ENCODE assay signal across 8 cellular contexts in genomic region chr1:54791880-54792522, GRCh38. TPM values are rescaled to one million over a fixed set of nuclear protein-coding genes. Genes with fewer than 3 reads are reported as not detected.
DNase-seq lines count a peak whose midpoint lies in the region; ATAC-seq, FAIRE-seq and TF ChIP-seq lines count a peak whose summit lies in the region.

No MANE protein-coding gene starts in this region.

- peak; percentile 74 to 94 for TF ChIP-seq RAD21 in K562 (CRISPR knock-in tag; conservative IDR thresholded peaks at IDR 0.05 in 1 of 2, IDR thresholded peaks at IDR 0.05 in 1 of 2)

- no peak overlapping the region for H2BK120ac ChIP-seq in neuronal stem cell (ENCODE audit: low read depth, low read length)

- H3K9me1 ChIP-seq in K562 (ENCODE audit: control insufficient read depth, insufficient read depth, low read length): no peaks in the 10 kb centered on the region

- TF ChIP-seq EP300 in K562 (IDR thresholded peaks at IDR 0.05; ENCODE audit: low read length): no peak

- no peak overlapping the region for H2BK15ac ChIP-seq in neuronal stem cell (ENCODE audit: low read length)

- BruUV-seq in K562 (replicated peaks; lab: Mats Ljungman, UMichigan): no TSS peak

- H2AFZ ChIP-seq in K562 (ENCODE audit: low read depth, low read length): no peak overlapping the region
- H2AFZ ChIP-seq in osteoblast (ENCODE audit: low read length): no peak overlapping the region
- no peak overlapping the region for H2AFZ ChIP-seq in neuronal stem cell (ENCODE audit: low read length)

- CTCF ChIA-PET in K562 (lab: Yijun Ruan, JAX; ENCODE audit: low intra/inter-chr PET ratio): interaction anchor here (0.6 to 1.9 kb wide), 5 partner anchors 28 to 722 kb away, joined by 3 to 13 read pairs (median 3); partner anchors contain the start of gene PARS2

- H3K79me2 ChIP-seq in K562 (ENCODE audit: control insufficient read depth, insufficient read depth, low read length) (no peaks in the 10 kb centered on the region), osteoblast (ENCODE audit: insufficient read depth, low read length) (no peaks in the 10 kb centered on the region)

- FAIRE-seq in K562 (lab: Jason Lieb, UNC): peak; percentile 94

- H3K27me3 ChIP-seq in heart right ventricle (peaks cover 0 to 34% (median 16%) of the 10 kb centered on the region in 7 donors), K562 (ENCODE audit: control insufficient read depth in 2 of 2, insufficient read depth in 2 of 2, low read length in 2 of 2) (peaks cover 0 to 29% of the 10 kb centered on the region in 2 experiments; a peak in 3 of 5 replicates), osteoblast (ENCODE audit: insufficient read depth, low read length) (peaks cover 9% of the 10 kb centered on the region), neuronal stem cell (ENCODE audit: control insufficient read depth in 3 of 3, insufficient read depth in 3 of 3, low read depth in 1 of 3, low read length in 3 of 3) (peaks cover 0 to 30% (median 0%) of the 10 kb centered on the region in 3 experiments)

- intact Hi-C loops in heart right ventricle (cut with DNase I) (loop anchor here in 1 of 10 donors (10.0 kb wide), 1 partner anchor 277 kb away; no protein-coding TSS in a partner anchor), Right ventricle myocardium superior (cut with DNase I) (no loop called here), K562 (cut with micrococcal nuclease) (loop anchor here (1.0 to 10.0 kb wide), 3 partner anchors 120 to 717 kb away; no protein-coding TSS in a partner anchor)

- no peak overlapping the region for H3K14ac ChIP-seq in neuronal stem cell (ENCODE audit: low read length)

- no peak for TF ChIP-seq POLR2A in K562 (conservative IDR thresholded peaks at IDR 0.05)

- in situ Hi-C loops in K562 (cut with MboI): loop anchor here (5.0 kb wide), 1 partner anchor 125 kb away; no protein-coding TSS in a partner anchor

- H4K20me1 ChIP-seq in K562 (replicated peaks; ENCODE audit: control insufficient read depth, insufficient read depth, low read length) (no peaks in the 10 kb centered on the region), osteoblast (ENCODE audit: insufficient read depth, low read length) (no peaks in the 10 kb centered on the region)

- no peak overlapping the region for H3K18ac ChIP-seq in neuronal stem cell (ENCODE audit: low read length)

- H3K36me3 ChIP-seq in heart right ventricle: no peaks in the 10 kb centered on the region
- no peaks in the 10 kb centered on the region for H3K36me3 ChIP-seq in K562 (ENCODE audit: control insufficient read depth, insufficient read depth, low read length)
- H3K36me3 ChIP-seq in osteoblast (ENCODE audit: insufficient read depth, low read length): no peaks in the 10 kb centered on the region
- no peaks in the 10 kb centered on the region for H3K36me3 ChIP-seq in neuronal stem cell (replicated peaks in 1 of 2; ENCODE audit: control insufficient read depth in 2 of 2, insufficient read depth in 2 of 2, low read length in 2 of 2)

- no peaks in the 10 kb centered on the region for H3K79me1 ChIP-seq in neuronal stem cell (ENCODE audit: low read depth, low read length)

- H2AK5ac ChIP-seq in neuronal stem cell (ENCODE audit: low read depth, low read length): no peak overlapping the region

- H2BK12ac ChIP-seq in neuronal stem cell (ENCODE audit: low read length): no peak overlapping the region

- 75 to 78% methylated on average over 13 of the region's 13 CpGs for WGBS in heart right ventricle, 2 donors
- 32% methylated on average over 11 of the region's 13 CpGs for WGBS in K562 (ENCODE audit: insufficient coverage, low coverage, missing lambda C conversion rate)
- no CpG with 5 or more reads among the region's 13 CpGs for WGBS in neuronal stem cell (ENCODE audit: extremely low coverage in 2 of 2, insufficient read length in 2 of 2, insufficient replicate concordance in 1 of 2), 2 donors

- H3K23ac ChIP-seq in neuronal stem cell (ENCODE audit: low read depth, low read length, poor library complexity): no peak overlapping the region

- peaks cover 0 to 12% (median 5%) of the 10 kb centered on the region in 11 donors for H3K9me3 ChIP-seq in heart right ventricle
- H3K9me3 ChIP-seq in K562 (replicated peaks; ENCODE audit: control insufficient read depth, insufficient read depth, low read depth, low read length): peaks cover 7% of the 10 kb centered on the region
- peaks cover 5% of the 10 kb centered on the region for H3K9me3 ChIP-seq in osteoblast (ENCODE audit: low read depth, low read length)
- H3K9me3 ChIP-seq in neuronal stem cell (replicated peaks in 1 of 2; ENCODE audit: control insufficient read depth in 2 of 2, insufficient read depth in 1 of 2, low read depth in 1 of 2, low read length in 2 of 2): no peaks in the 10 kb centered on the region

- no peak overlapping the region for H2BK5ac ChIP-seq in neuronal stem cell (ENCODE audit: low read length)

- no peak overlapping the region for H3K4ac ChIP-seq in neuronal stem cell (ENCODE audit: low read length)

- DNase-seq in heart right ventricle (no peak), Right ventricle myocardium superior (no peak), OCI-M1 (lab: John Stamatoyannopoulos, UW) (peak; percentile 77), K562 (ENCODE audit: extremely low read depth in 1 of 4, low spot score in 3 of 4) (peak; percentile 81 to 82 (median 82)), osteoblast (ENCODE audit: insufficient read length, low spot score, missing footprints) (peak; percentile 63), neuronal stem cell (ENCODE audit: low spot score) (no peak), mucosa of gallbladder (ENCODE audit: low spot score) (no peak)

- H3K27ac ChIP-seq in heart right ventricle: no peak overlapping the region
- H3K27ac ChIP-seq in K562 (ENCODE audit: extremely low read depth, low read depth, low read length): no peak overlapping the region
- no peak overlapping the region for H3K27ac ChIP-seq in osteoblast (ENCODE audit: low read depth, low read length)
- no peak overlapping the region for H3K27ac ChIP-seq in neuronal stem cell (replicated peaks; ENCODE audit: low read length)

- peak in 5 of 9 donors; percentile 18 to 53 (median 29) for TF ChIP-seq CTCF in heart right ventricle (IDR thresholded peaks at IDR 0.05)
- peak; percentile 80 to 97 (median 91) for TF ChIP-seq CTCF in K562 (IDR thresholded peaks at IDR 0.05 in 2 of 3, conservative IDR thresholded peaks at IDR 0.05 in 1 of 3; ENCODE audit: insufficient read depth in 2 of 3, low read depth in 1 of 3, low read length in 3 of 3)
- TF ChIP-seq CTCF in osteoblast (IDR thresholded peaks at IDR 0.05; ENCODE audit: extremely low read depth, low read depth, low read length): peak; percentile 57

- H3K4me2 ChIP-seq in K562 (ENCODE audit: insufficient read depth, low read length) (no peak overlapping the region), osteoblast (ENCODE audit: insufficient read depth, low read length) (no peak overlapping the region), neuronal stem cell (ENCODE audit: insufficient read depth, low read length, poor library complexity, severe bottlenecking) (no peak overlapping the region)

- POLR2A ChIA-PET in K562 (lab: Yijun Ruan, JAX): interaction anchor here (0.5 to 0.9 kb wide), 3 partner anchors 20 to 31 kb away, joined by 3 to 4 read pairs (median 3); no protein-coding TSS in a partner anchor

- no peak overlapping the region for H4K91ac ChIP-seq in neuronal stem cell (ENCODE audit: low read depth, low read length, poor library complexity)

- H4K8ac ChIP-seq in neuronal stem cell (ENCODE audit: low read depth, low read length): no peak overlapping the region

- ATAC-seq in heart right ventricle (no peak), Right ventricle myocardium superior (ENCODE audit: poor library complexity) (no peak), K562 (peak; percentile 78), HG02571 (IDR thresholded peaks at IDR 0.05; ENCODE audit: unreplicated experiment) (no peak)

- H3K4me1 ChIP-seq in heart right ventricle (no peaks in the 10 kb centered on the region), K562 (replicated peaks in 1 of 2; ENCODE audit: control insufficient read depth in 2 of 2, insufficient read depth in 2 of 2, low read length in 2 of 2) (peaks cover 0 to 3% of the 10 kb centered on the region in 2 experiments; a peak in 1 of 5 replicates), osteoblast (ENCODE audit: insufficient read depth, low read length) (no peaks in the 10 kb centered on the region), neuronal stem cell (ENCODE audit: control insufficient read depth in 2 of 2, insufficient read depth in 1 of 2, low read depth in 1 of 2, low read length in 2 of 2) (peaks cover 0 to 3% of the 10 kb centered on the region in 2 donors)

- no peak overlapping the region for H3K9ac ChIP-seq in K562 (ENCODE audit: insufficient read depth in 1 of 2, low read depth in 2 of 2, low read length in 2 of 2)
- no peak overlapping the region for H3K9ac ChIP-seq in neuronal stem cell (ENCODE audit: low read depth, low read length, poor library complexity)

- H3K4me3 ChIP-seq in heart right ventricle (no peak overlapping the region), K562 (no peak overlapping the region), osteoblast (ENCODE audit: insufficient read depth, low read length) (no peak overlapping the region), neuronal stem cell (ENCODE audit: low read length in 2 of 2) (no peak overlapping the region)

RNA-seq across cellular contexts. Expression of gene TTC22, which starts 9.1 kb away (rescaled TPM):
- total RNA-seq in heart right ventricle (1 to 10 TPM in 1 of 10 donors, under 1 TPM in 4, not detected in 5; 0.13 to 1.0 (median 0.17) TPM), Right ventricle myocardium superior (not detected), K562 (2014; rRNA removed) (not detected in 2 replicates), K562 (2014; rRNA removed; fragmentation: Illumina TruSeq; extraction: Trizol) (not detected in 2 replicates), K562 (2015; rRNA removed; fragmentation: Illumina TruSeq; extraction: Trizol) (not detected in 2 replicates), K562 (2021) (not detected in 2 replicates), osteoblast (not detected in 2 replicates), mucosa of gallbladder (24.9 TPM)
- polyA plus RNA-seq in heart right ventricle (under 1 TPM; 0.06 to 0.15 TPM), K562 (2011; rRNA removed) (0.03 TPM in 1 of 2 replicates, not detected in the other), K562 (2014; fragmentation: Illumina TruSeq; extraction: Trizol) (not detected in 2 replicates), K562 (2014; fragmentation: Nextera tagmentation; extraction: Ambion mirVana) (under 1 TPM in 1 of 2 experiments, not detected in 1; 0.07 TPM), K562 (2014; rRNA removed) (0.23 TPM in 1 of 2 replicates, not detected in the other)
- not detected in 2 replicates for total RNA-seq in K562 (2011; cell fraction: chromatin; rRNA removed; ENCODE audit: low replicate concordance)
- not detected in 2 replicates for total RNA-seq in K562 (2011; cell fraction: nucleolus; rRNA removed)
- total RNA-seq in K562 (2011; cell fraction: nucleoplasm; rRNA removed): not detected in 2 replicates
- 0.03 TPM in 2 replicates for polyA plus RNA-seq in K562 (2011; cell fraction: cytosol; rRNA removed)
- 0.07 TPM in 1 of 2 replicates, not detected in the other for polyA plus RNA-seq in K562 (2011; cell fraction: nucleus; rRNA removed)
- 0.09 and 0.14 TPM in 2 replicates for polyA plus RNA-seq in K562 (2012)
- polyA minus RNA-seq in K562 (2011; rRNA and poly(A)+ RNA removed): not detected in 2 replicates
- not detected in 2 replicates for polyA minus RNA-seq in K562 (2011; cell fraction: cytosol; rRNA and poly(A)+ RNA removed)
- not detected in 2 replicates for polyA minus RNA-seq in K562 (2011; cell fraction: nucleus; rRNA and poly(A)+ RNA removed)
- polyA plus RNA-seq in neuronal stem cell (2013, experiment 1 of 2): 0.07 TPM
- polyA plus RNA-seq in neuronal stem cell (2013, experiment 2 of 2): 0.06 TPM

RNA-seq across cellular contexts. Expression of gene PARS2, which starts 27.7 kb away (rescaled TPM):
- 1 to 10 TPM; 3.7 to 5.6 (median 4.2) TPM for total RNA-seq in heart right ventricle
- 1 to 10 TPM in 1 of 2 donors, under 1 TPM in 1; 0.80 to 3.8 TPM for polyA plus RNA-seq in heart right ventricle
- 4.0 TPM for total RNA-seq in Right ventricle myocardium superior
- 5.5 and 11.9 TPM in 2 replicates for total RNA-seq in K562 (2011; cell fraction: chromatin; rRNA removed; ENCODE audit: low replicate concordance)
- 11.8 and 16.0 TPM in 2 replicates for total RNA-seq in K562 (2011; cell fraction: nucleolus; rRNA removed)
- 9.7 and 11.1 TPM in 2 replicates for total RNA-seq in K562 (2011; cell fraction: nucleoplasm; rRNA removed)
- 8.5 and 11.8 TPM in 2 replicates for total RNA-seq in K562 (2014; rRNA removed)
- total RNA-seq in K562 (2014; rRNA removed; fragmentation: Illumina TruSeq; extraction: Trizol): 7.0 and 7.6 TPM in 2 replicates
- 7.9 and 8.1 TPM in 2 replicates for total RNA-seq in K562 (2015; rRNA removed; fragmentation: Illumina TruSeq; extraction: Trizol)
- total RNA-seq in K562 (2021): 10.6 and 11.6 TPM in 2 replicates
- polyA plus RNA-seq in K562 (2011; rRNA removed): 6.7 and 11.4 TPM in 2 replicates
- 13.4 and 13.5 TPM in 2 replicates for polyA plus RNA-seq in K562 (2011; cell fraction: cytosol; rRNA removed)
- 5.1 and 5.9 TPM in 2 replicates for polyA plus RNA-seq in K562 (2011; cell fraction: nucleus; rRNA removed)
- 9.6 and 9.8 TPM in 2 replicates for polyA plus RNA-seq in K562 (2012)
- polyA plus RNA-seq in K562 (2014; fragmentation: Illumina TruSeq; extraction: Trizol): 12.4 and 12.8 TPM in 2 replicates
- polyA plus RNA-seq in K562 (2014; fragmentation: Nextera tagmentation; extraction: Ambion mirVana): 10 to 100 TPM in 1 of 2 experiments, 1 to 10 TPM in 1; 6.3 to 11.4 TPM
- polyA plus RNA-seq in K562 (2014; rRNA removed): 7.3 and 7.6 TPM in 2 replicates
- 11.0 and 13.8 TPM in 2 replicates for polyA minus RNA-seq in K562 (2011; rRNA and poly(A)+ RNA removed)
- polyA minus RNA-seq in K562 (2011; cell fraction: cytosol; rRNA and poly(A)+ RNA removed): 5.7 and 7.2 TPM in 2 replicates
- polyA minus RNA-seq in K562 (2011; cell fraction: nucleus; rRNA and poly(A)+ RNA removed): 5.8 and 10.2 TPM in 2 replicates
- 6.2 and 7.4 TPM in 2 replicates for total RNA-seq in osteoblast
- 6.1 TPM for polyA plus RNA-seq in neuronal stem cell (2013, experiment 1 of 2)
- 5.7 TPM for polyA plus RNA-seq in neuronal stem cell (2013, experiment 2 of 2)
- total RNA-seq in mucosa of gallbladder: 6.3 TPM

Comparison
In these comparisons a context has a peak if more than half of its experiments do, and no peak if none do; other contexts are left out.
1. DNase-seq: peak in OCI-M1 (single experiment), K562 (4 of 4) and osteoblast (single experiment); none in heart right ventricle (0 of 2), Right ventricle myocardium superior (single experiment), neuronal stem cell (single experiment) and mucosa of gallbladder (single experiment).
2. CTCF ChIP-seq: peak in every context shown above with its lines; median percentile 91 in K562; 57 in osteoblast; 29 in heart right ventricle.
3. RNA of gene TTC22, which starts 9.1 kb away (total RNA-seq): 24.9 TPM in mucosa of gallbladder (single experiment); 0.13 to 1.0 TPM in heart right ventricle, not detected in Right ventricle myocardium superior (single experiment), not detected in K562 and not detected in osteoblast; every median in the first group is over 10 times any median in the second.